In genomic region chr10:13104697-13105096, GRCh38 we compare ENCODE assay signal across 17 cellular contexts. TPM values are rescaled to one million over a fixed set of nuclear protein-coding genes. Genes with fewer than 3 reads are reported as not detected.
DNase-seq lines count a peak whose midpoint lies in the region; ATAC-seq, FAIRE-seq and TF ChIP-seq lines count a peak whose summit lies in the region.
"Had no signal": no experiment of that assay in that cellular context is flagged by ENCODE, and none has a peak within 500 bp of the region (broad histone marks: within the 10 kb centered on the region; RNA-seq: fewer than 3 reads in every experiment).

No MANE protein-coding gene starts in this region.

- no peak for DNase-seq in CD4-positive, CD25-positive, alpha-beta regulatory T cell
- no peak for DNase-seq in CD8-positive, alpha-beta memory T cell
- DNase-seq in adrenal gland, result no peak
- no peak for DNase-seq in naive thymus-derived CD4-positive, alpha-beta T cell
- DNase-seq in iPS-NIHi11 (ENCODE audit: low spot score), result no peak
- no peak for DNase-seq in RCC 7860 (ENCODE audit: low spot score)
- no peak for DNase-seq in H4 (ENCODE audit: low spot score)
- DNase-seq: AML-193, MG63, NCI-H1092 treated with DMSO at 0.1 percent for 48 hours, NCI-H1694, NCI-H2107, NCI-H226, NCI-H526 treated with DMSO at 0.1 percent for 48 hours, RPMI8226 had no signal

- no peak for TF ChIP-seq POLR2A in adrenal gland (IDR thresholded peaks at IDR 0.05)

- H3K36me3 ChIP-seq in CD4-positive, CD25-positive, alpha-beta regulatory T cell (ENCODE audit: control insufficient read depth, insufficient read depth, low read length), result peaks cover 22% of the 10 kb centered on the region
- no peaks in the 10 kb centered on the region for H3K36me3 ChIP-seq in CD8-positive, alpha-beta memory T cell (ENCODE audit: insufficient read depth, low read length)
- H3K36me3 ChIP-seq in adrenal gland (replicated peaks in 1 of 2), result peaks cover 0 to 9% of the 10 kb centered on the region in 2 donors
- peaks cover 0 to 6% (median 0%) of the 10 kb centered on the region in 3 experiments for H3K36me3 ChIP-seq in naive thymus-derived CD4-positive, alpha-beta T cell (ENCODE audit: control insufficient read depth in 2 of 3, insufficient read depth in 3 of 3, low read length in 3 of 3)
- H3K36me3 ChIP-seq: MG63 had no signal

- intact Hi-C loops in adrenal gland (cut with DNase I), result no loop called here
- intact Hi-C loops in naive thymus-derived CD4-positive, alpha-beta T cell (cut with micrococcal nuclease), result loop anchor here in 1 of 2 donors (10.0 kb wide), 1 partner anchor 750 kb away; no protein-coding TSS in a partner anchor

- H3K4me1 ChIP-seq in CD4-positive, CD25-positive, alpha-beta regulatory T cell (ENCODE audit: control insufficient read depth, insufficient read depth, low read length, poor library complexity, severe bottlenecking), result peaks cover 84% of the 10 kb centered on the region
- H3K4me1 ChIP-seq in CD8-positive, alpha-beta memory T cell (ENCODE audit: insufficient read depth, low read length), result peaks cover 69% of the 10 kb centered on the region
- H3K4me1 ChIP-seq in adrenal gland (replicated peaks in 1 of 2), result peaks cover 39 to 41% of the 10 kb centered on the region in 2 donors
- H3K4me1 ChIP-seq in naive thymus-derived CD4-positive, alpha-beta T cell (ENCODE audit: control insufficient read depth in 2 of 2, insufficient read depth in 2 of 2, low read length in 2 of 2), result peaks cover 45 to 63% of the 10 kb centered on the region in 2 donors

- CTCF ChIA-PET in CD8-positive, alpha-beta memory T cell (lab: Charles Lee), result interaction anchor here (1.4 kb wide), 1 partner anchor 322 kb away, joined by 3 read pairs; no protein-coding TSS in a partner anchor
- CTCF ChIA-PET in naive thymus-derived CD4-positive, alpha-beta T cell (lab: Charles Lee), result no interaction called here

- peak overlapping the region; percentile 75 for H3K27ac ChIP-seq in CD4-positive, CD25-positive, alpha-beta regulatory T cell (ENCODE audit: insufficient read depth, low read length, poor library complexity, severe bottlenecking)
- no peak overlapping the region for H3K27ac ChIP-seq in CD8-positive, alpha-beta memory T cell (ENCODE audit: low read depth, low read length)
- peak overlapping the region in 4 of 5 donors; percentile 0 to 49 (median 20) for H3K27ac ChIP-seq in adrenal gland
- no peak overlapping the region for H3K27ac ChIP-seq in naive thymus-derived CD4-positive, alpha-beta T cell (ENCODE audit: low read depth, low read length)

- peak overlapping the region; percentile 53 for H3K4me3 ChIP-seq in CD4-positive, CD25-positive, alpha-beta regulatory T cell (ENCODE audit: low read depth, low read length)
- H3K4me3 ChIP-seq in CD8-positive, alpha-beta memory T cell (ENCODE audit: low read length), result no peak overlapping the region
- no peak overlapping the region for H3K4me3 ChIP-seq in adrenal gland
- H3K4me3 ChIP-seq in naive thymus-derived CD4-positive, alpha-beta T cell (ENCODE audit: low read length), result no peak overlapping the region
- H3K4me3 ChIP-seq: MG63 had no signal

- peaks cover 26% of the 10 kb centered on the region for H3K36me3 Mint-ChIP-seq in CD4-positive, CD25-positive, alpha-beta regulatory T cell
- peaks cover 0 to 57% (median 5%) of the 10 kb centered on the region in 3 donors for H3K36me3 Mint-ChIP-seq in CD8-positive, alpha-beta memory T cell
- peaks cover 0 to 43% (median 3%) of the 10 kb centered on the region in 5 donors for H3K36me3 Mint-ChIP-seq in naive thymus-derived CD4-positive, alpha-beta T cell

- no peak for FAIRE-seq in RCC 7860 (lab: Jason Lieb, UNC)
- FAIRE-seq: H1, HepG2 had no signal

- 94 to 97% (median 96%) methylated on average over 14 of the region's 14 CpGs for WGBS in adrenal gland, 4 donors

- no peaks in the 10 kb centered on the region for H3K9me3 Mint-ChIP-seq in CD4-positive, CD25-positive, alpha-beta regulatory T cell
- H3K9me3 Mint-ChIP-seq in CD8-positive, alpha-beta memory T cell, result no peaks in the 10 kb centered on the region
- no peaks in the 10 kb centered on the region for H3K9me3 Mint-ChIP-seq in naive thymus-derived CD4-positive, alpha-beta T cell

- POLR2A ChIA-PET in CD8-positive, alpha-beta memory T cell (lab: Charles Lee), result no interaction called here
- POLR2A ChIA-PET in naive thymus-derived CD4-positive, alpha-beta T cell (lab: Charles Lee), result no interaction called here

- no peaks in the 10 kb centered on the region for H3K27me3 ChIP-seq in CD4-positive, CD25-positive, alpha-beta regulatory T cell (ENCODE audit: control insufficient read depth, insufficient read depth, low read length)
- H3K27me3 ChIP-seq in CD8-positive, alpha-beta memory T cell (ENCODE audit: insufficient read depth, low read length, poor library complexity, severe bottlenecking), result no peaks in the 10 kb centered on the region
- no peaks in the 10 kb centered on the region for H3K27me3 ChIP-seq in adrenal gland
- H3K27me3 ChIP-seq in naive thymus-derived CD4-positive, alpha-beta T cell (ENCODE audit: control insufficient read depth in 2 of 2, insufficient read depth in 2 of 2, low read length in 2 of 2), result no peaks in the 10 kb centered on the region
- H3K27me3 ChIP-seq: MG63 had no signal

- TF ChIP-seq CTCF in adrenal gland (IDR thresholded peaks at IDR 0.05), result no peak

- H3K27me3 Mint-ChIP-seq in CD4-positive, CD25-positive, alpha-beta regulatory T cell, result no peaks in the 10 kb centered on the region
- H3K27me3 Mint-ChIP-seq in CD8-positive, alpha-beta memory T cell, result no peaks in the 10 kb centered on the region
- H3K27me3 Mint-ChIP-seq in naive thymus-derived CD4-positive, alpha-beta T cell, result no peaks in the 10 kb centered on the region

- H3K27ac Mint-ChIP-seq in CD4-positive, CD25-positive, alpha-beta regulatory T cell, result peak overlapping the region; percentile 94 to 99 (median 98)
- H3K27ac Mint-ChIP-seq in CD8-positive, alpha-beta memory T cell, result peak overlapping the region; percentile 55 to 96 (median 90)
- H3K27ac Mint-ChIP-seq in naive thymus-derived CD4-positive, alpha-beta T cell, result peak overlapping the region in 5 of 9 donors; percentile 45 to 92 (median 62)

- H3K4me3 Mint-ChIP-seq in CD4-positive, CD25-positive, alpha-beta regulatory T cell, result peak overlapping the region; percentile 56 to 87 (median 68)
- H3K4me3 Mint-ChIP-seq in CD8-positive, alpha-beta memory T cell, result peak overlapping the region in 3 of 7 donors; percentile 8 to 79 (median 35)
- peak overlapping the region in 1 of 10 donors; percentile 37 for H3K4me3 Mint-ChIP-seq in naive thymus-derived CD4-positive, alpha-beta T cell

- H3K9me3 ChIP-seq in CD4-positive, CD25-positive, alpha-beta regulatory T cell (ENCODE audit: control insufficient read depth in 2 of 2, low read length in 2 of 2), result no peaks in the 10 kb centered on the region
- H3K9me3 ChIP-seq in CD8-positive, alpha-beta memory T cell (ENCODE audit: low read length), result no peaks in the 10 kb centered on the region
- H3K9me3 ChIP-seq in adrenal gland (replicated peaks in 1 of 3), result no peaks in the 10 kb centered on the region
- H3K9me3 ChIP-seq in naive thymus-derived CD4-positive, alpha-beta T cell (ENCODE audit: control insufficient read depth in 2 of 3, low read length in 3 of 3), result no peaks in the 10 kb centered on the region
- H3K9me3 ChIP-seq: MG63 had no signal

- peaks cover 49 to 86% (median 66%) of the 10 kb centered on the region in 4 donors for H3K4me1 Mint-ChIP-seq in CD4-positive, CD25-positive, alpha-beta regulatory T cell
- H3K4me1 Mint-ChIP-seq in CD8-positive, alpha-beta memory T cell, result peaks cover 71 to 85% (median 85%) of the 10 kb centered on the region in 3 donors
- peaks cover 49 to 82% (median 74%) of the 10 kb centered on the region in 7 donors for H3K4me1 Mint-ChIP-seq in naive thymus-derived CD4-positive, alpha-beta T cell

- no peak for ATAC-seq in CD4-positive, CD25-positive, alpha-beta regulatory T cell (ENCODE audit: low read depth in 2 of 2)
- no peak for ATAC-seq in naive thymus-derived CD4-positive, alpha-beta T cell
- ATAC-seq: HepG2 had no signal

RNA-seq across cellular contexts. Expression of gene OPTN, which starts 4.7 kb away (rescaled TPM):
- total RNA-seq in CD4-positive, CD25-positive, alpha-beta regulatory T cell, result 209 TPM
- polyA plus RNA-seq in CD4-positive, CD25-positive, alpha-beta regulatory T cell, result 100 to 1,000 TPM in 2 of 4 donors, 10 to 100 TPM in 2; 71.9 to 113 (median 88.2) TPM
- 10 to 100 TPM; 53.4 to 55.3 TPM for total RNA-seq in CD8-positive, alpha-beta memory T cell
- polyA plus RNA-seq in CD8-positive, alpha-beta memory T cell, result 96.9 TPM
- total RNA-seq in adrenal gland, result 100 to 1,000 TPM in 4 of 8 donors, 10 to 100 TPM in 4; 77.9 to 124 (median 98.8) TPM
- 10 to 100 TPM; 63.2 to 88.9 (median 69.2) TPM for polyA plus RNA-seq in adrenal gland
- 100 to 1,000 TPM in 1 of 5 experiments, 10 to 100 TPM in 4; 59.3 to 146 (median 60.0) TPM for total RNA-seq in naive thymus-derived CD4-positive, alpha-beta T cell
- polyA plus RNA-seq in naive thymus-derived CD4-positive, alpha-beta T cell, result 10 to 100 TPM; 34.3 to 45.9 TPM
- total RNA-seq in H4 (2014; rRNA removed; shearing (Covaris generic)), result 13.1 and 13.7 TPM in 2 replicates

RNA-seq across cellular contexts. Expression of gene MCM10, which starts 56.7 kb away (rescaled TPM):
- 2.1 TPM for total RNA-seq in CD4-positive, CD25-positive, alpha-beta regulatory T cell
- polyA plus RNA-seq in CD4-positive, CD25-positive, alpha-beta regulatory T cell, result 1 to 10 TPM in 1 of 4 donors, under 1 TPM in 3; 0.19 to 1.4 (median 0.43) TPM
- total RNA-seq in CD8-positive, alpha-beta memory T cell, result 10 to 100 TPM; 71.3 to 73.1 TPM
- polyA plus RNA-seq in CD8-positive, alpha-beta memory T cell, result not detected
- 1 to 10 TPM in 2 of 8 donors, under 1 TPM in 6; 0.17 to 1.3 (median 0.57) TPM for total RNA-seq in adrenal gland
- 1 to 10 TPM in 1 of 3 donors, under 1 TPM in 2; 0.08 to 1.5 (median 0.20) TPM for polyA plus RNA-seq in adrenal gland
- total RNA-seq in naive thymus-derived CD4-positive, alpha-beta T cell, result 10 to 100 TPM in 1 of 5 experiments, under 1 TPM in 4; 0.08 to 41.8 (median 0.42) TPM
- under 1 TPM in 1 of 2 donors, not detected in 1; 0.13 TPM for polyA plus RNA-seq in naive thymus-derived CD4-positive, alpha-beta T cell
- total RNA-seq in H4 (2014; rRNA removed; shearing (Covaris generic)), result 15.1 and 17.7 TPM in 2 replicates

Comparison
In these comparisons a context has a peak if more than half of its experiments do, and no peak if none do; other contexts are left out.
1. H3K27ac ChIP-seq: peak in CD4-positive, CD25-positive, alpha-beta regulatory T cell (single experiment) and adrenal gland (4 of 5); none in CD8-positive, alpha-beta memory T cell (single experiment) and naive thymus-derived CD4-positive, alpha-beta T cell (single experiment).
2. Peak in every context shown above with its lines, with median percentiles within 50 percentile points of each other: H3K27ac Mint-ChIP-seq.